1 cellular context compared by ENCODE assay signal in the genomic region with DNA sequence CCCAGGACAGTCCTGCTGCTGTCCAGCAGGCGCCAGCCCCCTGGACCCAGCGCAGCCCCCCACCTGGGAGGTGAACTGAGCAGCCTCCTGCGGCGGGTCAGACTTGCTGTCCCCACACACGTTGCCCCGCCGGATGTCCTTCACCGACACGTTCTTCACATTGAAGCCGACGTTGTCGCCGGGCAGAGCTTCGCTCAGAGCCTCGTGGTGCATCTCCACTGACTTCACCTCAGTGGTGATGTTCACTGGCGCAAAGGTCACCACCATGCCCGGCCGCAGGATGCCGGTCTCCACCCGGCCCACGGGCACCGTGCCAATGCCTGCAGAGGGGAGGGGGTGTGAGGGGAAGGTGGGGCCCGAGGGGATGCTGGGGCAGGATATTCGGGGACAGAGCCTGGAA.
TF ChIP-seq lines count a peak whose summit lies in the region.

No MANE protein-coding gene starts in this region.

TF ChIP-seq in K562, 482 proteins besides CTCF, POLR2A, EP300 and RAD21:
- peak; percentile 30; the same call in 1 of the 2 replicates for TF ChIP-seq NFIC (IDR thresholded peaks at IDR 0.05)
- TF ChIP-seq ZNF766 (CRISPR knock-in tag; conservative IDR thresholded peaks at IDR 0.05), result no peak
